In the genomic region with DNA sequence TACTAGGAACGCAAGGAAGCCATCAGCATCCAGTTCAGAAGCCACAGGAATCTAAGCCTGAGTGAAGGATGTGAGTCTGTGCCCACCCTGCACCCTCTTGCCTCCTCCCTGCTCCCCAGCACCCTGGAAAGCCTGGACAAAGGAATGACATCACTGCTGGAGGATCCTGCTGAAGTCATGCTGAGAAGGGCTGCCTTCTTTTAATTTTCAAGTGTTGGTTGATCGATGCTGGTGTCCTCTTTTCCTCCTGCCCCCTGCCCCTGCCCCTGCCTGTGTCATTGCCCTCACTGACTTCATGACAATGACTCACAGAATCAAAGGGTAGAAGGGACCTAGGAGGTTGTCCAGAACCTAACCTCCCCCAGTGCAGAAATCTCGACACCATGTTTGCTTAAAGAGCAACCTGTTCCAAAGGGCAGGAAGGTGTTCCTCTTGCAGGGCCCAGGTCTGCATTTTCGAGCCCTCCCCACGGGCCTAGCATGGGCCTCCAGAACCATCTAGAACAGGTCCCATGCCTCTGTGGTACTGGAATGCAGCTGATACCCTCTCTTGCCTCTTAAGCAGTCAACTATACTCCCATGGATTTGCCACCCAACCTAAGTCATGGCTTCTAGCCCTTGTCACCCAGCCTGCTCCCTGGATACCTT, we compare ENCODE assay signal across 28 cellular contexts. TPM values are rescaled to one million over a fixed set of nuclear protein-coding genes. Genes with fewer than 3 reads are reported as not detected.
A peak's percentile ranks its signal among the peaks of the same experiment; 100 is the strongest.
DNase-seq lines count a peak whose midpoint lies in the region; ATAC-seq, FAIRE-seq and TF ChIP-seq lines count a peak whose summit lies in the region.
"Had no signal": no experiment of that assay in that cellular context is flagged by ENCODE, and none has a peak within 500 bp of the region (broad histone marks: within the 10 kb centered on the region; RNA-seq: fewer than 3 reads in every experiment).

No MANE protein-coding gene starts in this region.

- 81 to 87% (median 86%) methylated on average over 5 of the region's 5 CpGs for WGBS in heart left ventricle, 4 donors
- WGBS in HepG2 (ENCODE audit: low lambda C conversion rate): 30% methylated on average over 3 of the region's 5 CpGs
- 50 to 79% (median 64%) methylated on average over 5 of the region's 5 CpGs for WGBS in stomach, 5 donors

- H3K4me2 ChIP-seq in HepG2 (ENCODE audit: low read depth, low read length): peak overlapping the region; percentile 38

- H4K20me1 ChIP-seq in HepG2 (ENCODE audit: insufficient read depth, low read length): peaks cover 84% of the 10 kb centered on the region

- peaks cover 5 to 36% (median 21%) of the 10 kb centered on the region in 12 donors for H3K4me1 ChIP-seq in heart left ventricle
- H3K4me1 ChIP-seq in HepG2 (ENCODE audit: insufficient read depth, low read length): peaks cover 94% of the 10 kb centered on the region
- peaks cover 44 to 77% (median 60%) of the 10 kb centered on the region in 4 donors for H3K4me1 ChIP-seq in stomach

- no peak for TF ChIP-seq CTCF in heart left ventricle (IDR thresholded peaks at IDR 0.05)
- TF ChIP-seq CTCF in HepG2 (CRISPR knock-in tag; IDR thresholded peaks at IDR 0.05): no peak
- TF ChIP-seq CTCF in stomach (IDR thresholded peaks at IDR 0.05): no peak

- CTCF ChIA-PET in HepG2 (lab: Yijun Ruan, JAX; ENCODE audit: low intra/inter-chr PET ratio, low total read pairs): no interaction called here

- peaks cover 77% of the 10 kb centered on the region for H3K36me3 Mint-ChIP-seq in activated naive CD8-positive, alpha-beta T cell treated with anti-CD3 and anti-CD28 coated beads, Interleukin-2, amount 50 U/mL, for 24 hours (ENCODE audit: low read depth)
- peaks cover 72% of the 10 kb centered on the region for H3K36me3 Mint-ChIP-seq in activated T-helper 1 cell treated with anti-CD3 and anti-CD28 coated beads, Interleukin-12 subunit alpha, Interleukin-12 subunit beta, Interleukin-2, Interleukin-4 antibody, amounts not matched to agents 30 ng/mL and 10 ng/mL and 1 ng/mL, durations not matched to agents 14 hours and 24 hours and 36 hours (ENCODE audit: low read depth)
- H3K36me3 Mint-ChIP-seq: naive B cell had no signal

- H3K27ac ChIP-seq in heart left ventricle: no peak overlapping the region
- H3K27ac ChIP-seq in HepG2 (ENCODE audit: extremely low read length, insufficient read depth, low read length): peak overlapping the region; percentile 43
- peak overlapping the region in 4 of 5 donors; percentile 10 to 62 (median 53) for H3K27ac ChIP-seq in stomach
- H3K27ac ChIP-seq: spleen, vagina had no signal

- H2AFZ ChIP-seq in HepG2 (ENCODE audit: low read length): no peak overlapping the region

- H3K9ac ChIP-seq in HepG2 (ENCODE audit: insufficient read depth, low read depth, low read length): no peak overlapping the region

- no peaks in the 10 kb centered on the region for H3K27me3 ChIP-seq in heart left ventricle
- H3K27me3 ChIP-seq in HepG2 (ENCODE audit: control insufficient read depth in 1 of 2, insufficient read depth in 2 of 2, low read length in 2 of 2): no peaks in the 10 kb centered on the region
- H3K27me3 ChIP-seq in stomach: no peaks in the 10 kb centered on the region
- H3K27me3 ChIP-seq: heart right ventricle, spleen, vagina had no signal

- ATAC-seq in Right ventricle myocardium superior (ENCODE audit: poor library complexity): no peak
- no peak for ATAC-seq in heart left ventricle
- no peak for ATAC-seq in activated naive CD8-positive, alpha-beta T cell treated with anti-CD3 and anti-CD28 coated beads, Interleukin-2, amount 50 U/mL, for 24 hours
- peak; percentile 65 for ATAC-seq in HepG2
- ATAC-seq: heart right ventricle had no signal

- FAIRE-seq in HepG2 (lab: Jason Lieb, UNC): peak; percentile 67
- FAIRE-seq: colon, H1, TTC549 had no signal

- H3K36me3 ChIP-seq in heart left ventricle (peaks cover 0 to 50% (median 20%) of the 10 kb centered on the region in 9 donors), HepG2 (replicated peaks in 1 of 2; ENCODE audit: control insufficient read depth in 1 of 2, insufficient read depth in 2 of 2, low read length in 2 of 2) (peaks cover 13 to 52% of the 10 kb centered on the region in 2 experiments), stomach (peaks cover 10 to 67% (median 53%) of the 10 kb centered on the region in 4 donors)

- H3K27ac Mint-ChIP-seq in activated naive CD8-positive, alpha-beta T cell treated with anti-CD3 and anti-CD28 coated beads, Interleukin-2, amount 50 U/mL, for 24 hours: peak overlapping the region; percentile 26
- H3K27ac Mint-ChIP-seq in activated T-helper 1 cell treated with anti-CD3 and anti-CD28 coated beads, Interleukin-12 subunit alpha, Interleukin-12 subunit beta, Interleukin-2, Interleukin-4 antibody, amounts not matched to agents 30 ng/mL and 10 ng/mL and 1 ng/mL, durations not matched to agents 14 hours and 24 hours and 36 hours: no peak overlapping the region
- H3K27ac Mint-ChIP-seq: endodermal cell had no signal

- BruUV-seq in HepG2 (replicated peaks; lab: Mats Ljungman, UMichigan): no TSS peak

- intact Hi-C loops in Right ventricle myocardium superior (cut with DNase I): no loop called here
- intact Hi-C loops in heart left ventricle (cut with DNase I): no loop called here
- intact Hi-C loops in HepG2 (cut with micrococcal nuclease; ENCODE audit: unreplicated experiment): no loop called here
- intact Hi-C loops in stomach (cut with DNase I; ENCODE audit: low total_unique reads): no loop called here
- intact Hi-C loops in activated T-helper 1 cell treated with anti-CD3 and anti-CD28 coated beads, Interleukin-12 subunit alpha, Interleukin-12 subunit beta, Interleukin-2, Interleukin-4 antibody, amounts not matched to agents 30 ng/mL and 10 ng/mL and 1 ng/mL, durations not matched to agents 14 hours and 24 hours and 36 hours (cut with micrococcal nuclease): no loop called here

- H3K9me3 Mint-ChIP-seq in activated naive CD8-positive, alpha-beta T cell treated with anti-CD3 and anti-CD28 coated beads, Interleukin-2, amount 50 U/mL, for 24 hours: no peaks in the 10 kb centered on the region
- H3K9me3 Mint-ChIP-seq in activated T-helper 1 cell treated with anti-CD3 and anti-CD28 coated beads, Interleukin-12 subunit alpha, Interleukin-12 subunit beta, Interleukin-2, Interleukin-4 antibody, amounts not matched to agents 30 ng/mL and 10 ng/mL and 1 ng/mL, durations not matched to agents 14 hours and 24 hours and 36 hours: peaks cover 4% of the 10 kb centered on the region

- peaks cover 0 to 11% (median 0%) of the 10 kb centered on the region in 12 donors for H3K9me3 ChIP-seq in heart left ventricle
- no peaks in the 10 kb centered on the region for H3K9me3 ChIP-seq in HepG2 (ENCODE audit: low read length)
- H3K9me3 ChIP-seq in stomach: peaks cover 0 to 5% (median 0%) of the 10 kb centered on the region in 4 donors
- H3K9me3 ChIP-seq: vagina had no signal

- TF ChIP-seq POLR2A in heart left ventricle (IDR thresholded peaks at IDR 0.05) (no peak), HepG2 (IDR thresholded peaks at IDR 0.05; ENCODE audit: insufficient read depth in 1 of 2, low read depth in 2 of 2, low read length in 2 of 2) (peak in 1 of 2 experiments; percentile 25; a peak in 2 of 4 replicates), stomach (IDR thresholded peaks at IDR 0.05) (no peak)

- peaks cover 70% of the 10 kb centered on the region for H3K79me2 ChIP-seq in HepG2 (ENCODE audit: insufficient read depth, low read length)

- H3K4me3 ChIP-seq in heart left ventricle: no peak overlapping the region
- no peak overlapping the region for H3K4me3 ChIP-seq in HepG2 (replicated peaks in 1 of 3; ENCODE audit: insufficient read depth in 1 of 3, low read depth in 2 of 3, low read length in 3 of 3)
- H3K4me3 ChIP-seq in stomach: no peak overlapping the region
- H3K4me3 ChIP-seq: heart right ventricle, spleen, vagina had no signal

- H3K4me3 Mint-ChIP-seq in activated naive CD8-positive, alpha-beta T cell treated with anti-CD3 and anti-CD28 coated beads, Interleukin-2, amount 50 U/mL, for 24 hours: no peak overlapping the region
- H3K4me3 Mint-ChIP-seq in activated T-helper 1 cell treated with anti-CD3 and anti-CD28 coated beads, Interleukin-12 subunit alpha, Interleukin-12 subunit beta, Interleukin-2, Interleukin-4 antibody, amounts not matched to agents 30 ng/mL and 10 ng/mL and 1 ng/mL, durations not matched to agents 14 hours and 24 hours and 36 hours: no peak overlapping the region
- H3K4me3 Mint-ChIP-seq: endodermal cell, naive B cell had no signal

- DNase-seq in Right ventricle myocardium superior: peak; percentile 5
- DNase-seq in heart left ventricle: no peak
- DNase-seq in activated naive CD8-positive, alpha-beta T cell treated with anti-CD3 and anti-CD28 coated beads, Interleukin-2, amount 50 U/mL, for 24 hours: no peak
- peak; percentile 80 for DNase-seq in HepG2 (ENCODE audit: low spot score)
- no peak for DNase-seq in stomach
- DNase-seq in activated CD4-positive, CD25-positive, alpha-beta regulatory T cell (lab: John Stamatoyannopoulos, UW): no peak
- DNase-seq in activated T-helper 1 cell treated with anti-CD3 and anti-CD28 coated beads, Interleukin-12 subunit alpha, Interleukin-12 subunit beta, Interleukin-2, Interleukin-4 antibody, amounts not matched to agents 30 ng/mL and 10 ng/mL and 1 ng/mL, durations not matched to agents 14 hours and 24 hours and 36 hours (ENCODE audit: low spot score): no peak
- no peak for DNase-seq in NCI-H446 treated with DMSO at 0.1 percent for 48 hours (lab: John Stamatoyannopoulos, UW)
- DNase-seq: activated CD4-positive, alpha-beta T cell treated with anti-CD3 and anti-CD28 coated beads for 48 hours; activated effector memory CD4-positive, alpha-beta T cell treated with anti-CD3 and anti-CD28 coated beads, Interleukin-2, amount 50 U/mL, for 16 hours; endodermal cell; GDM1; heart right ventricle; islet precursor cell; MM.1S; naive B cell; NCI-H1694 treated with DMSO at 0.1 percent for 48 hours; spleen; stimulated activated CD4-positive, alpha-beta T cell treated with anti-CD3 and anti-CD28 coated beads, Interleukin-4, amount 100 ng/mL, for 4 hours; substantia nigra had no signal

- TF ChIP-seq EP300 in HepG2 (IDR thresholded peaks at IDR 0.05; ENCODE audit: low read depth in 2 of 2, low read length in 2 of 2): peak; percentile 59 to 71; a peak in 3 of 4 replicates
- peak; percentile 25; the same call in 1 of the 2 replicates for TF ChIP-seq EP300 in HepG2 (CRISPR knock-in tag; IDR thresholded peaks at IDR 0.05; ENCODE audit: borderline replicate concordance)
- TF ChIP-seq EP300 in stomach (IDR thresholded peaks at IDR 0.05): no peak

- TF ChIP-seq RAD21 in HepG2 (CRISPR knock-in tag; IDR thresholded peaks at IDR 0.05): no peak

- H3K4me1 Mint-ChIP-seq in activated naive CD8-positive, alpha-beta T cell treated with anti-CD3 and anti-CD28 coated beads, Interleukin-2, amount 50 U/mL, for 24 hours: peaks cover 65% of the 10 kb centered on the region
- H3K4me1 Mint-ChIP-seq in activated T-helper 1 cell treated with anti-CD3 and anti-CD28 coated beads, Interleukin-12 subunit alpha, Interleukin-12 subunit beta, Interleukin-2, Interleukin-4 antibody, amounts not matched to agents 30 ng/mL and 10 ng/mL and 1 ng/mL, durations not matched to agents 14 hours and 24 hours and 36 hours (ENCODE audit: low read depth): peaks cover 58% of the 10 kb centered on the region
- H3K4me1 Mint-ChIP-seq: naive B cell had no signal

- no peaks in the 10 kb centered on the region for H3K27me3 Mint-ChIP-seq in activated naive CD8-positive, alpha-beta T cell treated with anti-CD3 and anti-CD28 coated beads, Interleukin-2, amount 50 U/mL, for 24 hours
- H3K27me3 Mint-ChIP-seq in activated T-helper 1 cell treated with anti-CD3 and anti-CD28 coated beads, Interleukin-12 subunit alpha, Interleukin-12 subunit beta, Interleukin-2, Interleukin-4 antibody, amounts not matched to agents 30 ng/mL and 10 ng/mL and 1 ng/mL, durations not matched to agents 14 hours and 24 hours and 36 hours (ENCODE audit: insufficient read depth): no peaks in the 10 kb centered on the region

- POLR2A ChIA-PET in HepG2 (lab: Yijun Ruan, JAX): interaction anchor here (17.4 kb wide), 1 partner anchor 9 kb away, joined by 357 read pairs; a partner anchor contains a TSS

- in situ Hi-C loops in HepG2 (cut with HindIII; ENCODE audit: extremely low pct_ligation_motif_present, low pct_unique_long_range_greater_than_20kb): no loop called here

RNA-seq across cellular contexts. Expression of a gene that starts 9.6 kb away (rescaled TPM):
- 84.7 TPM for total RNA-seq in Right ventricle myocardium superior
- 10 to 100 TPM; 28.6 to 84.0 (median 59.9) TPM for total RNA-seq in heart left ventricle
- 100 to 1,000 TPM in 1 of 2 donors, 10 to 100 TPM in 1; 39.7 to 102 TPM for polyA plus RNA-seq in heart left ventricle
- 30.5 and 48.5 TPM in 2 replicates for total RNA-seq in HepG2 (2016; rRNA removed; fragmentation: Illumina TruSeq; extraction: Trizol)
- total RNA-seq in HepG2 (2016; cell fraction: cytosol; rRNA removed; fragmentation: Illumina TruSeq; extraction: Trizol; ENCODE audit: low read depth): 25.5 and 27.3 TPM in 2 replicates
- 26.6 and 52.7 TPM in 2 replicates for total RNA-seq in HepG2 (2016; cell fraction: insoluble cytoplasmic fraction; rRNA removed; fragmentation: Illumina TruSeq; extraction: Trizol)
- total RNA-seq in HepG2 (2016; cell fraction: membrane; rRNA removed; fragmentation: Illumina TruSeq; extraction: Trizol): 29.7 and 30.7 TPM in 2 replicates
- total RNA-seq in HepG2 (2016; cell fraction: nucleus; rRNA removed; fragmentation: Illumina TruSeq; extraction: Trizol): 41.7 and 48.7 TPM in 2 replicates
- 90.5 and 107 TPM in 2 replicates for polyA plus RNA-seq in HepG2 (2011; rRNA removed)
- polyA plus RNA-seq in HepG2 (2011; cell fraction: cytosol; rRNA removed): 85.8 and 93.3 TPM in 2 replicates
- 96.4 and 100 TPM in 2 replicates for polyA plus RNA-seq in HepG2 (2011; cell fraction: nucleus; rRNA removed)
- polyA plus RNA-seq in HepG2 (2012): 60.3 and 66.6 TPM in 2 replicates
- polyA plus RNA-seq in HepG2 (2016; cell fraction: cytosol; fragmentation: Illumina TruSeq; extraction: Trizol; ENCODE audit: low read depth): 7.8 TPM in 2 replicates
- 18.9 and 21.8 TPM in 2 replicates for polyA plus RNA-seq in HepG2 (2016; cell fraction: insoluble cytoplasmic fraction; fragmentation: Illumina TruSeq; extraction: Trizol; ENCODE audit: low read depth)
- 13.0 and 14.3 TPM in 2 replicates for polyA plus RNA-seq in HepG2 (2016; cell fraction: membrane; fragmentation: Illumina TruSeq; extraction: Trizol; ENCODE audit: low read depth)
- polyA plus RNA-seq in HepG2 (2016; cell fraction: nucleus; fragmentation: Illumina TruSeq; extraction: Trizol; ENCODE audit: insufficient read depth, low read depth): 64.9 and 66.2 TPM in 2 replicates
- 17.4 and 446 TPM in 2 replicates for polyA minus RNA-seq in HepG2 (2011; rRNA and poly(A)+ RNA removed; ENCODE audit: low replicate concordance)
- 107 and 116 TPM in 2 replicates for polyA minus RNA-seq in HepG2 (2011; cell fraction: cytosol; rRNA and poly(A)+ RNA removed)
- 65.1 and 73.6 TPM in 2 replicates for polyA minus RNA-seq in HepG2 (2011; cell fraction: nucleus; rRNA and poly(A)+ RNA removed)
- total RNA-seq in stomach: 100 to 1,000 TPM in 1 of 5 donors, 10 to 100 TPM in 4; 15.1 to 103 (median 54.2) TPM
- polyA plus RNA-seq in stomach: 100 to 1,000 TPM in 1 of 3 donors, 10 to 100 TPM in 2; 50.2 to 102 (median 62.2) TPM
- 109 and 111 TPM in 2 replicates for total RNA-seq in activated T-helper 1 cell treated with anti-CD3 and anti-CD28 coated beads, Interleukin-12 subunit alpha, Interleukin-12 subunit beta, Interleukin-2, Interleukin-4 antibody, amounts not matched to agents 30 ng/mL and 10 ng/mL and 1 ng/mL, durations not matched to agents 14 hours and 24 hours and 36 hours
- total RNA-seq: A172 had no signal

RNA-seq across cellular contexts. Expression of a gene that starts 35.5 kb away (rescaled TPM):
- total RNA-seq in Right ventricle myocardium superior: not detected
- total RNA-seq in heart left ventricle: not detected
- not detected for polyA plus RNA-seq in heart left ventricle
- not detected in 2 replicates for total RNA-seq in HepG2 (2016; rRNA removed; fragmentation: Illumina TruSeq; extraction: Trizol)
- total RNA-seq in HepG2 (2016; cell fraction: cytosol; rRNA removed; fragmentation: Illumina TruSeq; extraction: Trizol; ENCODE audit: low read depth): not detected in 2 replicates
- total RNA-seq in HepG2 (2016; cell fraction: insoluble cytoplasmic fraction; rRNA removed; fragmentation: Illumina TruSeq; extraction: Trizol): not detected in 2 replicates
- not detected in 2 replicates for total RNA-seq in HepG2 (2016; cell fraction: membrane; rRNA removed; fragmentation: Illumina TruSeq; extraction: Trizol)
- not detected in 2 replicates for total RNA-seq in HepG2 (2016; cell fraction: nucleus; rRNA removed; fragmentation: Illumina TruSeq; extraction: Trizol)
- not detected in 2 replicates for polyA plus RNA-seq in HepG2 (2011; rRNA removed)
- polyA plus RNA-seq in HepG2 (2011; cell fraction: cytosol; rRNA removed): not detected in 2 replicates
- not detected in 2 replicates for polyA plus RNA-seq in HepG2 (2011; cell fraction: nucleus; rRNA removed)
- not detected in 2 replicates for polyA plus RNA-seq in HepG2 (2012)
- polyA plus RNA-seq in HepG2 (2016; cell fraction: cytosol; fragmentation: Illumina TruSeq; extraction: Trizol; ENCODE audit: low read depth): not detected in 2 replicates
- not detected in 2 replicates for polyA plus RNA-seq in HepG2 (2016; cell fraction: insoluble cytoplasmic fraction; fragmentation: Illumina TruSeq; extraction: Trizol; ENCODE audit: low read depth)
- polyA plus RNA-seq in HepG2 (2016; cell fraction: membrane; fragmentation: Illumina TruSeq; extraction: Trizol; ENCODE audit: low read depth): not detected in 2 replicates
- not detected in 2 replicates for polyA plus RNA-seq in HepG2 (2016; cell fraction: nucleus; fragmentation: Illumina TruSeq; extraction: Trizol; ENCODE audit: insufficient read depth, low read depth)
- not detected in 2 replicates for polyA minus RNA-seq in HepG2 (2011; rRNA and poly(A)+ RNA removed; ENCODE audit: low replicate concordance)
- polyA minus RNA-seq in HepG2 (2011; cell fraction: cytosol; rRNA and poly(A)+ RNA removed): not detected in 2 replicates
- not detected in 2 replicates for polyA minus RNA-seq in HepG2 (2011; cell fraction: nucleus; rRNA and poly(A)+ RNA removed)
- total RNA-seq in stomach: not detected
- polyA plus RNA-seq in stomach: not detected
- not detected in 2 replicates for total RNA-seq in activated T-helper 1 cell treated with anti-CD3 and anti-CD28 coated beads, Interleukin-12 subunit alpha, Interleukin-12 subunit beta, Interleukin-2, Interleukin-4 antibody, amounts not matched to agents 30 ng/mL and 10 ng/mL and 1 ng/mL, durations not matched to agents 14 hours and 24 hours and 36 hours
- total RNA-seq: A172, endodermal cell, fibroblast of lung, H1, heart right ventricle, posterior vena cava, RPMI7951, vagina had no signal
- polyA plus RNA-seq: fibroblast of lung, heart right ventricle had no signal

Comparison
In these comparisons a context has a peak if more than half of its experiments do, and no peak if none do; other contexts are left out.
1. DNase-seq: peak in Right ventricle myocardium superior (single experiment) and HepG2 (single experiment); none in heart left ventricle (0 of 5), activated naive CD8-positive, alpha-beta T cell treated with anti-CD3 and anti-CD28 coated beads, Interleukin-2, amount 50 U/mL, for 24 hours (single experiment), stomach (single experiment), activated CD4-positive, CD25-positive, alpha-beta regulatory T cell (0 of 4), activated T-helper 1 cell treated with anti-CD3 and anti-CD28 coated beads, Interleukin-12 subunit alpha, Interleukin-12 subunit beta, Interleukin-2, Interleukin-4 antibody, amounts not matched to agents 30 ng/mL and 10 ng/mL and 1 ng/mL, durations not matched to agents 14 hours and 24 hours and 36 hours (single experiment) and NCI-H446 treated with DMSO at 0.1 percent for 48 hours (single experiment).
2. H3K27ac ChIP-seq: peak in HepG2 (single experiment) and stomach (4 of 5); none in heart left ventricle (0 of 12).